ENCODE assay signal across 2 cellular contexts in genomic region chr10:28684157-28684985, GRCh38.
TF ChIP-seq lines count a peak whose summit lies in the region.

No MANE protein-coding gene starts in this region.

TF ChIP-seq in GM23338, 12 proteins besides CTCF, POLR2A, EP300 and RAD21 (continued from another document):
- TF ChIP-seq REST (IDR thresholded peaks at IDR 0.05; ENCODE audit: unreplicated experiment), result no peak
- TF ChIP-seq ZNF114 (CRISPR knock-in tag; IDR thresholded peaks at IDR 0.05), result no peak
- TF ChIP-seq ZNF331 (CRISPR knock-in tag; IDR thresholded peaks at IDR 0.05; ENCODE audit: low read depth), result no peak
- TF ChIP-seq STAT1 (IDR thresholded peaks at IDR 0.05; ENCODE audit: unreplicated experiment), result no peak
- TF ChIP-seq EZH2phosphoT487 (IDR thresholded peaks at IDR 0.05; ENCODE audit: unreplicated experiment), result no peak
- TF ChIP-seq POLR2AphosphoS5 (IDR thresholded peaks at IDR 0.05; ENCODE audit: low read depth), result no peak
- TF ChIP-seq CREB1 (CRISPR knock-in tag; IDR thresholded peaks at IDR 0.05; ENCODE audit: low read depth), result no peak
- no peak for TF ChIP-seq ZNF462 (CRISPR knock-in tag; IDR thresholded peaks at IDR 0.05)
- no peak for TF ChIP-seq ETS1 (IDR thresholded peaks at IDR 0.05)
- no peak for TF ChIP-seq EZH2 (IDR thresholded peaks at IDR 0.05; ENCODE audit: low read depth, unreplicated experiment)
- no peak for TF ChIP-seq JUNB (IDR thresholded peaks at IDR 0.05; ENCODE audit: unreplicated experiment)
TF ChIP-seq in GM23338: peak in this region for 0.

TF ChIP-seq in K562, 482 proteins besides CTCF, POLR2A, EP300 and RAD21 (continued from another document):
- TF ChIP-seq THAP12 (CRISPR knock-in tag; IDR thresholded peaks at IDR 0.05) (no peak), RUNX1 (IDR thresholded peaks at IDR 0.05; ENCODE audit: low read depth) (no peak), NCOA2 (IDR thresholded peaks at IDR 0.05; ENCODE audit: partially characterized antibody in 2 of 2) (no peak), SAFB (IDR thresholded peaks at IDR 0.05; ENCODE audit: borderline replicate concordance, low read depth, low read length) (no peak), GATAD2B (IDR thresholded peaks at IDR 0.05; ENCODE audit: borderline replicate concordance) (no peak), ZKSCAN3 (CRISPR knock-in tag; IDR thresholded peaks at IDR 0.05) (no peak), MAFF (IDR thresholded peaks at IDR 0.05; ENCODE audit: low read length) (peak; percentile 99), FOXA3 (CRISPR knock-in tag; conservative IDR thresholded peaks at IDR 0.05 in 1 of 2, IDR thresholded peaks at IDR 0.05 in 1 of 2) (no peak), ZNF12 (CRISPR knock-in tag; IDR thresholded peaks at IDR 0.05) (no peak), PHF8 (IDR thresholded peaks at IDR 0.05; ENCODE audit: borderline replicate concordance, low read length) (no peak), NCOA1 (IDR thresholded peaks at IDR 0.05; ENCODE audit: low read depth) (no peak), DPF2 (IDR thresholded peaks at IDR 0.05) (no peak), IRF9 (tag; IDR thresholded peaks at IDR 0.05) (no peak), DLX4 (CRISPR knock-in tag; IDR thresholded peaks at IDR 0.05) (no peak), RFX7 (CRISPR knock-in tag; IDR thresholded peaks at IDR 0.05) (no peak), ZC3H11A (IDR thresholded peaks at IDR 0.05; ENCODE audit: low read depth, low read length) (no peak), ZNF589 (CRISPR knock-in tag; IDR thresholded peaks at IDR 0.05; ENCODE audit: low read depth) (no peak), THRB (CRISPR knock-in tag; conservative IDR thresholded peaks at IDR 0.05) (no peak), ZNF444 (CRISPR knock-in tag; IDR thresholded peaks at IDR 0.05) (no peak), NFRKB (IDR thresholded peaks at IDR 0.05; ENCODE audit: low read depth) (no peak), SMC3 (conservative IDR thresholded peaks at IDR 0.05; ENCODE audit: insufficient read depth, low read depth, low read length) (no peak), IFI16 (CRISPR knock-in tag; IDR thresholded peaks at IDR 0.05) (no peak), TOE1 (IDR thresholded peaks at IDR 0.05; ENCODE audit: borderline replicate concordance) (no peak), TOE1 (CRISPR knock-in tag; IDR thresholded peaks at IDR 0.05; ENCODE audit: borderline replicate concordance, low read depth) (no peak), GABPB2 (CRISPR knock-in tag; conservative IDR thresholded peaks at IDR 0.05) (no peak), ZSCAN29 (IDR thresholded peaks at IDR 0.05) (no peak), SUPT5H (IDR thresholded peaks at IDR 0.05) (no peak), KLF6 (CRISPR knock-in tag; IDR thresholded peaks at IDR 0.05; ENCODE audit: borderline replicate concordance) (no peak), POLR2G (IDR thresholded peaks at IDR 0.05; ENCODE audit: low read depth, low read length) (peak; percentile 29; the same call in 1 of the 2 replicates), MAFG (tag; conservative IDR thresholded peaks at IDR 0.05) (peak; percentile 95), XRCC4 (IDR thresholded peaks at IDR 0.05; ENCODE audit: extremely low read depth, insufficient read depth, insufficient read length) (no peak), SMAD3 (CRISPR knock-in tag; conservative IDR thresholded peaks at IDR 0.05) (no peak), ZNF316 (IDR thresholded peaks at IDR 0.05) (peak; percentile 98), MAFK (IDR thresholded peaks at IDR 0.05; ENCODE audit: low read length) (peak; percentile 99), ZNF75A (CRISPR knock-in tag; IDR thresholded peaks at IDR 0.05) (no peak), ETV6 (IDR thresholded peaks at IDR 0.05; ENCODE audit: borderline replicate concordance in 1 of 2, low read depth in 2 of 2, low read length in 1 of 2) (no peak), ETV6 (CRISPR knock-in tag; IDR thresholded peaks at IDR 0.05; ENCODE audit: borderline replicate concordance) (no peak), CCAR2 (IDR thresholded peaks at IDR 0.05; ENCODE audit: low read depth, low read length) (no peak), REST (CRISPR knock-in tag; IDR thresholded peaks at IDR 0.05; ENCODE audit: low read depth) (no peak), SRF (CRISPR knock-in tag; IDR thresholded peaks at IDR 0.05) (no peak), ZNF143 (CRISPR knock-in tag; IDR thresholded peaks at IDR 0.05) (no peak), BCOR (IDR thresholded peaks at IDR 0.05) (no peak), RAD51 (IDR thresholded peaks at IDR 0.05; ENCODE audit: borderline replicate concordance, low read depth) (no peak), ZC3H8 (IDR thresholded peaks at IDR 0.05) (no peak), ETV1 (tag; conservative IDR thresholded peaks at IDR 0.05; ENCODE audit: low read depth) (no peak), RHOXF2B (CRISPR knock-in tag; conservative IDR thresholded peaks at IDR 0.05) (no peak), HDGF (IDR thresholded peaks at IDR 0.05) (no peak)
